14 cellular contexts compared by ENCODE assay signal in the genomic region with DNA sequence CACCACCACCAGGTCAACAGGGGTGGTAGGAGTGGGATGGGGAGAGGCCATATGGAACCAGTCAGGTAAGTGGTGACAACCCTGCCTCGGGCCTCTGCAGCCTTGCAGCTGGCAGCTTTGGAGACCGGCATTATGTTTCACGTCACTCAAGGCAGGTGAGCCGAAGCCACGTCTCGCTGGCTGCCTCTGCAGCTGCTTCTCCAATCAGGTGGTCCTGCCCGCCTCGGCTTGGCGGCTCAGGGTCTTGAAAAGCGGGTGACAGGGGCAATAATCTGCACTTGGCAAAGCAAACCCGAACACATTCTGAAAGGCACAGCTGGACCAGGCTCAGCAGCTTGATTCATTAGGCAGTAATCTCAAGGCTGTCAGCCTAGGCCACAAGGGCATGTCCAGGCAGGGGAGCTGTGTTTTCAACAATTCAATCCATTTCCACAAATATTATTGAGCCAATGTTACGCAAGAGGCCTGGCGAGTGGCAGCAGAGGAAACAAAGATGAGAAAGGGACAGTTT.
DNase-seq lines count a peak whose midpoint lies in the region; ATAC-seq, FAIRE-seq and TF ChIP-seq lines count a peak whose summit lies in the region.
"Had no signal": no experiment of that assay in that cellular context is flagged by ENCODE, and none has a peak within 500 bp of the region (broad histone marks: within the 10 kb centered on the region; RNA-seq: fewer than 3 reads in every experiment).

No MANE protein-coding gene starts in this region.

- in situ Hi-C loops in mammary epithelial cell (cut with MboI; ENCODE audit: low sequenced_read_pairs in 2 of 2): no loop called here

- FAIRE-seq in keratinocyte (lab: Jason Lieb, UNC): peak; percentile 85

- peaks cover 9% of the 10 kb centered on the region for H3K27me3 Mint-ChIP-seq in activated T-cell treated with anti-CD3 and anti-CD28 coated beads, Interleukin-2, amount 50 U/mL, for 72 hours (ENCODE audit: low read depth)
- H3K27me3 Mint-ChIP-seq: activated CD8-positive, alpha-beta memory T cell treated with anti-CD3 and anti-CD28 coated beads, Interleukin-2, amount 10 ng/mL, durations not matched to agents 7 days and 5 days had no signal

- BruUV-seq in mammary epithelial cell (replicated peaks; lab: Mats Ljungman, UMichigan): no TSS peak

- H3K27ac Mint-ChIP-seq in activated T-cell treated with anti-CD3 and anti-CD28 coated beads, Interleukin-2, amount 50 U/mL, for 72 hours: no peak overlapping the region
- H3K27ac Mint-ChIP-seq: activated CD8-positive, alpha-beta memory T cell treated with anti-CD3 and anti-CD28 coated beads, Interleukin-2, amount 10 ng/mL, durations not matched to agents 7 days and 5 days; activated naive CD4-positive, alpha-beta T cell treated with anti-CD3 and anti-CD28 coated beads for 36 hours had no signal

- H3K9ac ChIP-seq in mammary epithelial cell (ENCODE audit: insufficient read depth, low read length) (no peak overlapping the region), keratinocyte (ENCODE audit: control insufficient read depth, extremely low read depth, insufficient read depth, low read length) (peak overlapping the region; percentile 56)

- H3K27me3 ChIP-seq in mammary epithelial cell (ENCODE audit: insufficient read depth, low read length) (no peaks in the 10 kb centered on the region), keratinocyte (ENCODE audit: control insufficient read depth, extremely low read depth, insufficient read depth, low read length) (no peaks in the 10 kb centered on the region)
- H3K27me3 ChIP-seq: BE2C, upper lobe of right lung had no signal

- peaks cover 0 to 2% of the 10 kb centered on the region in 2 donors for H3K9me3 Mint-ChIP-seq in activated T-cell treated with anti-CD3 and anti-CD28 coated beads, Interleukin-2, amount 50 U/mL, for 72 hours
- H3K9me3 Mint-ChIP-seq: activated naive CD4-positive, alpha-beta T cell treated with anti-CD3 and anti-CD28 coated beads for 36 hours had no signal

- TF ChIP-seq CTCF in mammary epithelial cell (conservative IDR thresholded peaks at IDR 0.05 in 1 of 2, IDR thresholded peaks at IDR 0.05 in 1 of 2; ENCODE audit: extremely low read depth in 1 of 2, insufficient read depth in 1 of 2, low read depth in 1 of 2, low read length in 2 of 2) (no peak), keratinocyte (optimal IDR thresholded peaks at IDR 0.05 in 1 of 3, IDR thresholded peaks at IDR 0.05 in 1 of 3, conservative IDR thresholded peaks at IDR 0.05 in 1 of 3; ENCODE audit: extremely low read depth in 1 of 3, insufficient read depth in 2 of 3, low read length in 3 of 3) (peak in 1 of 3 experiments; percentile 8)

- H3K9me3 ChIP-seq in mammary epithelial cell (replicated peaks; ENCODE audit: insufficient read depth, low read length): no peaks in the 10 kb centered on the region
- no peaks in the 10 kb centered on the region for H3K9me3 ChIP-seq in keratinocyte (ENCODE audit: control insufficient read depth, low read depth, low read length)
- H3K9me3 ChIP-seq: BE2C, upper lobe of right lung had no signal

- CTCF ChIA-PET in mammary epithelial cell (lab: Charles Lee; ENCODE audit: low non-redundant PET): interaction anchor here (0.7 kb wide), 2 partner anchors 11 to 42 kb away, joined by 3 to 4 read pairs; no protein-coding TSS in a partner anchor

- no peaks in the 10 kb centered on the region for H3K36me3 ChIP-seq in mammary epithelial cell (ENCODE audit: insufficient read depth, low read length)
- H3K36me3 ChIP-seq in keratinocyte (ENCODE audit: control insufficient read depth in 2 of 2, extremely low read depth in 1 of 2, insufficient read depth in 2 of 2, low read length in 2 of 2): no peaks in the 10 kb centered on the region
- H3K36me3 ChIP-seq: BE2C, upper lobe of right lung had no signal

- H3K27ac ChIP-seq in mammary epithelial cell (ENCODE audit: insufficient read depth, low read depth, low read length): peak overlapping the region; percentile 71
- H3K27ac ChIP-seq in keratinocyte (ENCODE audit: control insufficient read depth, insufficient read depth, low read length): peak overlapping the region; percentile 89
- H3K27ac ChIP-seq: upper lobe of right lung had no signal

- no peaks in the 10 kb centered on the region for H3K9me1 ChIP-seq in keratinocyte (ENCODE audit: control insufficient read depth, extremely low read depth, insufficient read depth, low read length)

- H3K4me3 ChIP-seq in mammary epithelial cell (replicated peaks in 1 of 3; ENCODE audit: insufficient read depth in 1 of 3, low read depth in 2 of 3, low read length in 3 of 3) (no peak overlapping the region), keratinocyte (ENCODE audit: control insufficient read depth in 2 of 3, extremely low read depth in 1 of 3, insufficient read depth in 2 of 3, low read depth in 1 of 3, low read length in 3 of 3) (peak overlapping the region in 2 of 3 experiments; percentile 34 to 45)
- H3K4me3 ChIP-seq: upper lobe of right lung had no signal

- WGBS in mammary epithelial cell (ENCODE audit: low coverage, missing lambda C conversion rate): 1% methylated on average over 13 of the region's 13 CpGs

- intact Hi-C loops in mammary epithelial cell (cut with micrococcal nuclease): no loop called here

- H3K4me3 Mint-ChIP-seq in activated T-cell treated with anti-CD3 and anti-CD28 coated beads, Interleukin-2, amount 50 U/mL, for 72 hours: no peak overlapping the region
- H3K4me3 Mint-ChIP-seq: activated CD8-positive, alpha-beta memory T cell treated with anti-CD3 and anti-CD28 coated beads, Interleukin-2, amount 10 ng/mL, durations not matched to agents 7 days and 5 days; activated naive CD4-positive, alpha-beta T cell treated with anti-CD3 and anti-CD28 coated beads for 36 hours had no signal

- H3K79me2 ChIP-seq in mammary epithelial cell (ENCODE audit: insufficient read depth, low read length) (no peaks in the 10 kb centered on the region), keratinocyte (ENCODE audit: control insufficient read depth, insufficient read depth, low read length) (no peaks in the 10 kb centered on the region)

- H3K36me3 Mint-ChIP-seq in activated T-cell treated with anti-CD3 and anti-CD28 coated beads, Interleukin-2, amount 50 U/mL, for 72 hours (ENCODE audit: insufficient read depth in 2 of 2): no peaks in the 10 kb centered on the region
- H3K36me3 Mint-ChIP-seq: activated CD8-positive, alpha-beta memory T cell treated with anti-CD3 and anti-CD28 coated beads, Interleukin-2, amount 10 ng/mL, durations not matched to agents 7 days and 5 days had no signal

- H2AFZ ChIP-seq in mammary epithelial cell (ENCODE audit: low read depth, low read length): peak overlapping the region; percentile 81
- peak overlapping the region; percentile 72 for H2AFZ ChIP-seq in keratinocyte (ENCODE audit: control insufficient read depth, low read length)

- dilution Hi-C loops in mammary epithelial cell (cut with HindIII; ENCODE audit: low sequenced_read_pairs): no loop called here
- dilution Hi-C loops in keratinocyte (cut with MboI; ENCODE audit: extremely low pct_ligation_motif_present, low sequenced_read_pairs): no loop called here

- H3K4me2 ChIP-seq in mammary epithelial cell (ENCODE audit: insufficient read depth, low read depth, low read length) (peak overlapping the region; percentile 85), keratinocyte (ENCODE audit: control insufficient read depth, extremely low read depth, insufficient read depth, low read depth, low read length) (peak overlapping the region; percentile 64)

- ATAC-seq in left lobe of liver (no peak), GM19023 (IDR thresholded peaks at IDR 0.05; ENCODE audit: unreplicated experiment) (no peak)
- no peak for ATAC-seq in activated T-cell treated with anti-CD3 and anti-CD28 coated beads, Interleukin-2, amount 50 U/mL, for 72 hours (replicated peaks in 1 of 2)
- ATAC-seq: activated CD8-positive, alpha-beta memory T cell treated with anti-CD3 and anti-CD28 coated beads, Interleukin-2, amount 10 ng/mL, durations not matched to agents 7 days and 5 days had no signal

- H3K4me1 ChIP-seq in mammary epithelial cell (ENCODE audit: insufficient read depth, low read length): peaks cover 30% of the 10 kb centered on the region
- H3K4me1 ChIP-seq in keratinocyte (ENCODE audit: control insufficient read depth, extremely low read depth, insufficient read depth, low read length): peaks cover 28% of the 10 kb centered on the region
- H3K4me1 ChIP-seq: BE2C had no signal

- no peaks in the 10 kb centered on the region for H3K4me1 Mint-ChIP-seq in activated T-cell treated with anti-CD3 and anti-CD28 coated beads, Interleukin-2, amount 50 U/mL, for 72 hours (ENCODE audit: low read depth)
- H3K4me1 Mint-ChIP-seq: activated CD8-positive, alpha-beta memory T cell treated with anti-CD3 and anti-CD28 coated beads, Interleukin-2, amount 10 ng/mL, durations not matched to agents 7 days and 5 days had no signal

- no peaks in the 10 kb centered on the region for H4K20me1 ChIP-seq in mammary epithelial cell (ENCODE audit: insufficient read depth, low read length)
- H4K20me1 ChIP-seq in keratinocyte (ENCODE audit: control insufficient read depth, extremely low read depth, insufficient read depth, low read length): no peaks in the 10 kb centered on the region

- DNase-seq in ELF-1 (ENCODE audit: low read depth, low spot score) (peak; percentile 33), NCI-H2171 (lab: John Stamatoyannopoulos, UW) (peak; percentile 88), mammary epithelial cell (peak; percentile 89), keratinocyte (ENCODE audit: low read depth, low spot score) (peak; percentile 53), left lobe of liver (ENCODE audit: low spot score) (no peak), AML-193 (lab: John Stamatoyannopoulos, UW) (no peak)
- DNase-seq in activated T-cell treated with anti-CD3 and anti-CD28 coated beads, Interleukin-2, amount 50 U/mL, for 72 hours: no peak
- DNase-seq: activated CD8-positive, alpha-beta memory T cell treated with anti-CD3 and anti-CD28 coated beads, Interleukin-2, amount 10 ng/mL, durations not matched to agents 7 days and 5 days; activated naive CD4-positive, alpha-beta T cell treated with anti-CD3 and anti-CD28 coated beads for 36 hours; BE2C; effector memory CD4-positive, alpha-beta T cell; NCI-H1436 treated with DMSO at 0.1 percent for 48 hours; upper lobe of right lung had no signal

Comparison
In these comparisons a context has a peak if more than half of its experiments do, and no peak if none do; other contexts are left out.
1. DNase-seq: peak in ELF-1 (single experiment), NCI-H2171 (single experiment), mammary epithelial cell (single experiment) and keratinocyte (single experiment); none in left lobe of liver (single experiment), activated T-cell treated with anti-CD3 and anti-CD28 coated beads, Interleukin-2, amount 50 U/mL, for 72 hours (0 of 2) and AML-193 (0 of 2).
2. H3K4me3 ChIP-seq: peak in keratinocyte (2 of 3); none in mammary epithelial cell (0 of 3).